14 cellular contexts compared by ENCODE assay signal in genomic region chr4:147586637-147587036, GRCh38. TPM values are rescaled to one million over a fixed set of nuclear protein-coding genes. Genes with fewer than 3 reads are reported as not detected.
DNase-seq lines count a peak whose midpoint lies in the region; ATAC-seq lines count a peak whose summit lies in the region.
"Had no signal": no experiment of that assay in that cellular context is flagged by ENCODE, and none has a peak within 500 bp of the region (broad histone marks: within the 10 kb centered on the region; RNA-seq: fewer than 3 reads in every experiment).

No MANE protein-coding gene starts in this region.

- peak overlapping the region; percentile 88 for H3K27ac ChIP-seq in temporal lobe (ENCODE audit: low read depth, low read length)
- H3K27ac ChIP-seq: thoracic aorta had no signal

- ATAC-seq in GM19035 (IDR thresholded peaks at IDR 0.05; ENCODE audit: unreplicated experiment) (peak; percentile 78), HG02642 (IDR thresholded peaks at IDR 0.05; ENCODE audit: poor library complexity, unreplicated experiment) (peak; percentile 60), HG03558 (IDR thresholded peaks at IDR 0.05; ENCODE audit: extremely low read depth, unreplicated experiment) (peak; percentile 68)
- ATAC-seq: SK-N-SH treated with all-trans-retinoic acid at 6 μM for 48 hours had no signal

- DNase-seq in NAMALWA (ENCODE audit: low spot score) (no peak), HUDEP-2 (lab: John Stamatoyannopoulos, UW; ENCODE audit: unreplicated experiment in 76 of 76) (no peak)
- no peak for DNase-seq in central memory CD4-positive, alpha-beta T cell
- DNase-seq: activated CD4-positive, alpha-beta T cell treated with anti-CD3 and anti-CD28 coated beads for 48 hours; activated naive CD4-positive, alpha-beta T cell treated with anti-CD3 and anti-CD28 coated beads, Interleukin-2, amount 10 ng/mL, durations not matched to agents 7 days and 5 days; Caco-2; NCI-H1048; posterior cingulate gyrus had no signal

RNA-seq across cellular contexts. Expression of gene TMEM184C, which starts 30.6 kb away (rescaled TPM):
- total RNA-seq in temporal lobe, result 36.6 TPM
